1 cellular context compared by ENCODE assay signal in the genomic region with DNA sequence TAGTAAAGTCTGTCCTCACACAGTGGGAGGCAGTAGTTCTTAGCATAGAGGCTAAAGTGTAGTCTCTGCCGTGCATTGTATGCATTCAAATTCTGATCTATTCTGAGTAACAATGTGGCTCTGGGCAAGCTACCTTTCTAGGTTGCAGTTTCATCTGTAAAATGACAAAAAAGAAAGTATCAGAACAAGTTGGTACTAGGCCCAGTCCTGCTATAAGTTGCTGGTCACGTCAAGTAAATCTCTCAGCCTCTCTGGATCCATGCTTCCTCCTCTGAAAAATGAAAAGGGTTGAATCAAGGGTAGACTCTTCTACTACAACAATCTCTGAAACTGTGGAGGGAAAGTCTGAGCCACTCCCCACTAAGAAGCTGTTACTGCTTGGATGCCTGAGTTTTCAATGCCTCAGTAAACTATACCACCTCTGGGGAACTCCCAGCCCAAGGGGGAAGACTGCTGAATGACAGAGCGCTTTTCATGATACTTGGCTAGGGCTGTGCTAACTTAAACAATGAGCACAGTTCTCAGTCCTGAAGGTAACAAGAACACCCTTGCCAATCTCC.
TF ChIP-seq lines count a peak whose summit lies in the region.

No MANE protein-coding gene starts in this region.

TF ChIP-seq in GM23338, 12 proteins besides CTCF, POLR2A, EP300 and RAD21 (continued from another document):
- TF ChIP-seq, protein P1, sequence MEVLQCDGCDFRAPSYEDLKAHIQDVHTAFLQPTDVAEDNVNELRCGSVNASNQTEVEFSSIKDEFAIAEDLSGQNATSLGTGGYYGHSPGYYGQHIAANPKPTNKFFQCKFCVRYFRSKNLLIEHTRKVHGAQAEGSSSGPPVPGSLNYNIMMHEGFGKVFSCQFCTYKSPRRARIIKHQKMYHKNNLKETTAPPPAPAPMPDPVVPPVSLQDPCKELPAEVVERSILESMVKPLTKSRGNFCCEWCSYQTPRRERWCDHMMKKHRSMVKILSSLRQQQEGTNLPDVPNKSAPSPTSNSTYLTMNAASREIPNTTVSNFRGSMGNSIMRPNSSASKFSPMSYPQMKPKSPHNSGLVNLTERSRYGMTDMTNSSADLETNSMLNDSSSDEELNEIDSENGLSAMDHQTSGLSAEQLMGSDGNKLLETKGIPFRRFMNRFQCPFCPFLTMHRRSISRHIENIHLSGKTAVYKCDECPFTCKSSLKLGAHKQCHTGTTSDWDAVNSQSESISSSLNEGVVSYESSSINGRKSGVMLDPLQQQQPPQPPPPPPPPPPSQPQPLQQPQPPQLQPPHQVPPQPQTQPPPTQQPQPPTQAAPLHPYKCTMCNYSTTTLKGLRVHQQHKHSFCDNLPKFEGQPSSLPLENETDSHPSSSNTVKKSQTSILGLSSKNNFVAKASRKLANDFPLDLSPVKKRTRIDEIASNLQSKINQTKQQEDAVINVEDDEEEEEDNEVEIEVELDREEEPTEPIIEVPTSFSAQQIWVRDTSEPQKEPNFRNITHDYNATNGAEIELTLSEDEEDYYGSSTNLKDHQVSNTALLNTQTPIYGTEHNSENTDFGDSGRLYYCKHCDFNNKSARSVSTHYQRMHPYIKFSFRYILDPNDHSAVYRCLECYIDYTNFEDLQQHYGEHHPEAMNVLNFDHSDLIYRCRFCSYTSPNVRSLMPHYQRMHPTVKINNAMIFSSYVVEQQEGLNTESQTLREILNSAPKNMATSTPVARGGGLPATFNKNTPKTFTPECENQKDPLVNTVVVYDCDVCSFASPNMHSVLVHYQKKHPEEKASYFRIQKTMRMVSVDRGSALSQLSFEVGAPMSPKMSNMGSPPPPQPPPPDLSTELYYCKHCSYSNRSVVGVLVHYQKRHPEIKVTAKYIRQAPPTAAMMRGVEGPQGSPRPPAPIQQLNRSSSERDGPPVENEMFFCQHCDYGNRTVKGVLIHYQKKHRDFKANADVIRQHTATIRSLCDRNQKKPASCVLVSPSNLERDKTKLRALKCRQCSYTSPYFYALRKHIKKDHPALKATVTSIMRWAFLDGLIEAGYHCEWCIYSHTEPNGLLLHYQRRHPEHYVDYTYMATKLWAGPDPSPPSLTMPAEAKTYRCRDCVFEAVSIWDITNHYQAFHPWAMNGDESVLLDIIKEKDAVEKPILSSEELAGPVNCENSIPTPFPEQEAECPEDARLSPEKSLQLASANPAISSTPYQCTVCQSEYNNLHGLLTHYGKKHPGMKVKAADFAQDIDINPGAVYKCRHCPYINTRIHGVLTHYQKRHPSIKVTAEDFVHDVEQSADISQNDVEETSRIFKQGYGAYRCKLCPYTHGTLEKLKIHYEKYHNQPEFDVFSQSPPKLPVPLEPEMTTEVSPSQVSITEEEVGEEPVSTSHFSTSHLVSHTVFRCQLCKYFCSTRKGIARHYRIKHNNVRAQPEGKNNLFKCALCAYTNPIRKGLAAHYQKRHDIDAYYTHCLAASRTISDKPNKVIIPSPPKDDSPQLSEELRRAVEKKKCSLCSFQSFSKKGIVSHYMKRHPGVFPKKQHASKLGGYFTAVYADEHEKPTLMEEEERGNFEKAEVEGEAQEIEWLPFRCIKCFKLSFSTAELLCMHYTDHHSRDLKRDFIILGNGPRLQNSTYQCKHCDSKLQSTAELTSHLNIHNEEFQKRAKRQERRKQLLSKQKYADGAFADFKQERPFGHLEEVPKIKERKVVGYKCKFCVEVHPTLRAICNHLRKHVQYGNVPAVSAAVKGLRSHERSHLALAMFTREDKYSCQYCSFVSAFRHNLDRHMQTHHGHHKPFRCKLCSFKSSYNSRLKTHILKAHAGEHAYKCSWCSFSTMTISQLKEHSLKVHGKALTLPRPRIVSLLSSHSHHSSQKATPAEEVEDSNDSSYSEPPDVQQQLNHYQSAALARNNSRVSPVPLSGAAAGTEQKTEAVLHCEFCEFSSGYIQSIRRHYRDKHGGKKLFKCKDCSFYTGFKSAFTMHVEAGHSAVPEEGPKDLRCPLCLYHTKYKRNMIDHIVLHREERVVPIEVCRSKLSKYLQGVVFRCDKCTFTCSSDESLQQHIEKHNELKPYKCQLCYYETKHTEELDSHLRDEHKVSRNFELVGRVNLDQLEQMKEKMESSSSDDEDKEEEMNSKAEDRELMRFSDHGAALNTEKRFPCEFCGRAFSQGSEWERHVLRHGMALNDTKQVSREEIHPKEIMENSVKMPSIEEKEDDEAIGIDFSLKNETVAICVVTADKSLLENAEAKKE (CRISPR knock-in tag; IDR thresholded peaks at IDR 0.05): no peak
